25 cellular contexts compared by ENCODE assay signal in genomic region chr2:23813438-23813837, GRCh38.
"Had no signal": no experiment of that assay in that cellular context is flagged by ENCODE, and none has a peak within 500 bp of the region (broad histone marks: within the 10 kb centered on the region; RNA-seq: fewer than 3 reads in every experiment).

No MANE protein-coding gene starts in this region.

- H3K27me3 Mint-ChIP-seq: IgD-negative memory B cell had no signal

- ATAC-seq: Panc1, PC-3 had no signal

- H3K27ac Mint-ChIP-seq: IgD-negative memory B cell had no signal

- H3K4me3 Mint-ChIP-seq: IgD-negative memory B cell had no signal

- H3K9me3 ChIP-seq: SK-N-SH had no signal

- H3K27ac ChIP-seq: HL-60, RWPE1 had no signal

- H3K9me3 Mint-ChIP-seq: IgD-negative memory B cell had no signal

- DNase-seq: KBM-7; MV-4-11; NCI-H1048; NCI-H1105; NCI-H1417; NCI-H1436 treated with DMSO at 0.1 percent for 48 hours; NCI-H1694; NCI-H187 treated with DMSO at 0.1 percent for 48 hours; NCI-H2029 treated with DMSO at 0.1 percent for 48 hours; NCI-H2171; NCI-H226; NCI-H446; NCI-H510A; NCI-H524 treated with DMSO at 0.1 percent for 48 hours; NCI-H69; NCI-H774; NK-92 treated with Interleukin-12 subunit alpha and Interleukin-12 subunit beta, amount 100 ng/mL, for 24 hours; PC-3; SHP77; SK-N-SH; SW 1271 had no signal
